ENCODE assay signal across 8 cellular contexts in the genomic region with DNA sequence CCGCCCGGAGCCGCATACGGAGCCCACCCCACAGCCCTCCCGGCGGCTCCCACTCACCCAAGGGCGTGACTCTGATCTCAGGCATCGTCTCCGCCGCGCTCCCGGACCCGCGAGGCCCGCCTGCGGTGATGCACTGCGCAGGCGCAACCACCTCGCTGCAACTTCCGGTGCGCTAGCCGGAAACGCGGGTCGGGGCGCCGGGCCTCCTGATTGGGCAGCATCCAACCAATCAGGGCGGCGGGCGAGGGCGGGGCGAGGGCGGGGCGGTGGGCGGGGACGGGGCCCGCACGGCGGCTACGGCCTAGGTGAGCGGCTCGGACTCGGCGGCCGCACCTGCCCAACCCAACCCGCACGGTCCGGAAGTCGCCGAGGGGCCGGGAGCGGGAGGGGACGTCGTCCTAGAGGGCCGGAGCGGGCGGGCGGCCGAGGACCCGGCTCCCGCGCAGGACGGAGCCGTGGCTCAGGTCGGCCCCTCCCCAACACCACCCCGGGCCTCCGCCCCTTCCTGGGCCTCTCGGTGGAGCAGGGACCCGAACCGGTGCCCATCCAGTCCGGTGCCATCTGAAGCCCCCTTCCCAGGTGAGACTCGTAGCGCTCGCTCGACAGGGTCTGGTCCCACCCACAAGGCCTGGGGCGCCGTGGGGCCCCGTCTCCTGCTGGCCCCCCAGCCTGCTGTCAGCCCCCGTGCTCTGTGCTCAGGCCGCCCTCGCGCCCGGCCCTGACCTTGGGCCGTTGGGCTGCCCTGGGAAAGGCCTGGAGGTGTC. TPM values are rescaled to one million over a fixed set of nuclear protein-coding genes. Genes with fewer than 3 reads are reported as not detected.
DNase-seq lines count a peak whose midpoint lies in the region; ATAC-seq, FAIRE-seq and TF ChIP-seq lines count a peak whose summit lies in the region.

Gene CPTP (plus strand): TSS at position 279 of the 764 bp plus-strand sequence. CDS start 2,109 bp downstream, outside the sequence.
Gene INTS11 (minus strand): TSS at position 137 of the 764 bp plus-strand sequence. CDS start 52 bp downstream, at position 85.

- in situ Hi-C loops in T47D (cut with HindIII; ENCODE audit: low pct_unique_long_range_greater_than_20kb, low sequenced_read_pairs): no loop called here

- peak within 1 kb of the TSS; percentile 78 to 84 for H3K4me3 ChIP-seq in small intestine (ENCODE audit: low read depth in 1 of 2, low read length in 2 of 2)

- 0 to 4% (median 0%) methylated on average over 55 to 84 of the region's 84 CpGs for WGBS in small intestine, 3 donors

- H3K36me3 ChIP-seq in small intestine (ENCODE audit: control insufficient read depth in 2 of 2, insufficient read depth in 2 of 2, low read length in 2 of 2): peaks cover under 1 to 3% of the 10 kb centered on the region in 2 donors

- FAIRE-seq in small intestine (lab: Jason Lieb, UNC): no peak

- peak; percentile 48 for ATAC-seq in HG03025 (IDR thresholded peaks at IDR 0.05; ENCODE audit: low FRiP score, unreplicated experiment)

- no peaks in the 10 kb centered on the region for H3K9me3 ChIP-seq in small intestine (ENCODE audit: control insufficient read depth, low read depth)

- DNase-seq in NCI-H2107 treated with DMSO at 0.1 percent for 48 hours (lab: John Stamatoyannopoulos, UW; ENCODE audit: unreplicated experiment) (peak; percentile 10), NCI-H2107 (lab: John Stamatoyannopoulos, UW) (no peak), NCI-H2196 treated with DMSO at 0.1 percent for 48 hours (lab: John Stamatoyannopoulos, UW; ENCODE audit: unreplicated experiment) (peak; percentile 86), T47D (ENCODE audit: low read depth in 1 of 2, low spot score in 1 of 2) (peak; percentile 76 to 92), iPS-NIHi11 (ENCODE audit: low spot score) (peak; percentile 99), small intestine (peak; percentile 94)

- H3K27me3 ChIP-seq in small intestine (ENCODE audit: control insufficient read depth in 2 of 2, insufficient read depth in 2 of 2, low read length in 2 of 2): no peaks in the 10 kb centered on the region

- H3K27ac ChIP-seq in VCaP: peak within 1 kb of the TSS; percentile 97
- H3K27ac ChIP-seq in small intestine (ENCODE audit: low read depth in 1 of 2, low read length in 1 of 2): peak within 1 kb of the TSS; percentile 73 to 85

- peaks cover 0 to 6% of the 10 kb centered on the region in 2 donors for H3K4me1 ChIP-seq in small intestine (ENCODE audit: control insufficient read depth in 2 of 2, insufficient read depth in 1 of 2, low read depth in 1 of 2, low read length in 1 of 2)

- no peak for TF ChIP-seq CTCF in VCaP (conservative IDR thresholded peaks at IDR 0.05)

RNA-seq across cellular contexts. Expression of gene CPTP, which starts in this region (rescaled TPM):
- 10 to 100 TPM; 26.1 to 71.3 (median 64.0) TPM for polyA plus RNA-seq in small intestine

RNA-seq across cellular contexts. Expression of gene INTS11, which starts in this region (rescaled TPM):
- 100 to 1,000 TPM in 2 of 3 donors, 10 to 100 TPM in 1; 94.9 to 331 (median 245) TPM for polyA plus RNA-seq in small intestine
